In genomic region chr11:122756417-122756816, GRCh38 we compare ENCODE assay signal across 8 cellular contexts.
DNase-seq lines count a peak whose midpoint lies in the region; ATAC-seq and FAIRE-seq lines count a peak whose summit lies in the region.

No MANE protein-coding gene starts in this region.

- no peaks in the 10 kb centered on the region for H3K9me3 ChIP-seq in CD4-positive, CD25-positive, alpha-beta regulatory T cell (ENCODE audit: control insufficient read depth in 2 of 2, low read length in 2 of 2)
- H3K9me3 ChIP-seq in small intestine (ENCODE audit: control insufficient read depth, low read depth), result no peaks in the 10 kb centered on the region

- peak overlapping the region in 2 of 4 donors; percentile 1 to 10 for H3K4me3 Mint-ChIP-seq in CD4-positive, CD25-positive, alpha-beta regulatory T cell
- H3K4me3 Mint-ChIP-seq in central memory CD8-positive, alpha-beta T cell, result no peak overlapping the region

- peak overlapping the region; percentile 48 to 76 (median 68) for H3K27ac Mint-ChIP-seq in CD4-positive, CD25-positive, alpha-beta regulatory T cell
- peak overlapping the region; percentile 19 for H3K27ac Mint-ChIP-seq in central memory CD8-positive, alpha-beta T cell (ENCODE audit: low read depth)

- H3K4me1 ChIP-seq in CD4-positive, CD25-positive, alpha-beta regulatory T cell (ENCODE audit: control insufficient read depth, insufficient read depth, low read length, poor library complexity, severe bottlenecking), result peaks cover 25% of the 10 kb centered on the region
- H3K4me1 ChIP-seq in small intestine (ENCODE audit: control insufficient read depth in 2 of 2, insufficient read depth in 1 of 2, low read depth in 1 of 2, low read length in 1 of 2), result no peaks in the 10 kb centered on the region

- H3K9me3 Mint-ChIP-seq in CD4-positive, CD25-positive, alpha-beta regulatory T cell, result no peaks in the 10 kb centered on the region
- H3K9me3 Mint-ChIP-seq in central memory CD8-positive, alpha-beta T cell, result no peaks in the 10 kb centered on the region

- FAIRE-seq in small intestine (lab: Jason Lieb, UNC), result no peak

- peaks cover 11% of the 10 kb centered on the region for H3K36me3 Mint-ChIP-seq in CD4-positive, CD25-positive, alpha-beta regulatory T cell
- H3K36me3 Mint-ChIP-seq in central memory CD8-positive, alpha-beta T cell (ENCODE audit: insufficient read depth), result no peaks in the 10 kb centered on the region

- peak; percentile 95 for ATAC-seq in CD4-positive, CD25-positive, alpha-beta regulatory T cell (ENCODE audit: low read depth in 2 of 2)
- ATAC-seq in GM21423 (IDR thresholded peaks at IDR 0.05; ENCODE audit: unreplicated experiment), result peak; percentile 85
- peak; percentile 91 for ATAC-seq in central memory CD8-positive, alpha-beta T cell (replicated peaks; ENCODE audit: extremely low read depth, poor library complexity, severe bottlenecking)
- no peak for ATAC-seq in GM18909 (IDR thresholded peaks at IDR 0.05; ENCODE audit: poor library complexity, unreplicated experiment)

- H3K27me3 ChIP-seq in CD4-positive, CD25-positive, alpha-beta regulatory T cell (ENCODE audit: control insufficient read depth, insufficient read depth, low read length), result no peaks in the 10 kb centered on the region
- H3K27me3 ChIP-seq in small intestine (ENCODE audit: control insufficient read depth in 2 of 2, insufficient read depth in 2 of 2, low read length in 2 of 2), result no peaks in the 10 kb centered on the region

- DNase-seq in CD4-positive, CD25-positive, alpha-beta regulatory T cell, result peak; percentile 37 to 79 (median 62)
- DNase-seq in NOMO-1 (lab: John Stamatoyannopoulos, UW; ENCODE audit: unreplicated experiment in 2 of 2), result peak; percentile 94 to 95
- DNase-seq in central memory CD8-positive, alpha-beta T cell (ENCODE audit: low spot score in 2 of 2), result peak; percentile 32 to 49
- peak; percentile 48 for DNase-seq in small intestine
- no peak for DNase-seq in glomerular visceral epithelial cell (ENCODE audit: extremely low spot score)
- DNase-seq in DMS153 treated with DMSO at 0.1 percent for 48 hours (lab: John Stamatoyannopoulos, UW; ENCODE audit: unreplicated experiment), result no peak

- H3K36me3 ChIP-seq in CD4-positive, CD25-positive, alpha-beta regulatory T cell (ENCODE audit: control insufficient read depth, insufficient read depth, low read length), result no peaks in the 10 kb centered on the region
- H3K36me3 ChIP-seq in small intestine (ENCODE audit: control insufficient read depth in 2 of 2, insufficient read depth in 2 of 2, low read length in 2 of 2), result no peaks in the 10 kb centered on the region

- no peaks in the 10 kb centered on the region for H3K27me3 Mint-ChIP-seq in CD4-positive, CD25-positive, alpha-beta regulatory T cell
- H3K27me3 Mint-ChIP-seq in central memory CD8-positive, alpha-beta T cell, result no peaks in the 10 kb centered on the region

- H3K4me1 Mint-ChIP-seq in CD4-positive, CD25-positive, alpha-beta regulatory T cell, result peaks cover 19 to 57% (median 34%) of the 10 kb centered on the region in 4 donors
- peaks cover 31% of the 10 kb centered on the region for H3K4me1 Mint-ChIP-seq in central memory CD8-positive, alpha-beta T cell

- H3K4me3 ChIP-seq in CD4-positive, CD25-positive, alpha-beta regulatory T cell (ENCODE audit: low read depth, low read length), result no peak overlapping the region
- no peak overlapping the region for H3K4me3 ChIP-seq in small intestine (ENCODE audit: low read depth in 1 of 2, low read length in 2 of 2)

- H3K27ac ChIP-seq in CD4-positive, CD25-positive, alpha-beta regulatory T cell (ENCODE audit: insufficient read depth, low read length, poor library complexity, severe bottlenecking), result no peak overlapping the region
- H3K27ac ChIP-seq in small intestine (ENCODE audit: low read depth in 1 of 2, low read length in 1 of 2), result no peak overlapping the region

Comparison
In these comparisons a context has a peak if more than half of its experiments do, and no peak if none do; other contexts are left out.
1. DNase-seq: peak in CD4-positive, CD25-positive, alpha-beta regulatory T cell (3 of 3), NOMO-1 (2 of 2), central memory CD8-positive, alpha-beta T cell (2 of 2) and small intestine (single experiment); none in glomerular visceral epithelial cell (single experiment) and DMS153 treated with DMSO at 0.1 percent for 48 hours (single experiment).